Comparison of ENCODE assay signal across 24 cellular contexts in genomic region chr11:117579148-117579547, GRCh38.
"Had no signal": no experiment of that assay in that cellular context is flagged by ENCODE, and none has a peak within 500 bp of the region (broad histone marks: within the 10 kb centered on the region; RNA-seq: fewer than 3 reads in every experiment).

No MANE protein-coding gene starts in this region.

- ATAC-seq: left lung, natural killer cell, pancreas, psoas muscle, right cardiac atrium had no signal

- H3K4me1 Mint-ChIP-seq: activated naive CD4-positive, alpha-beta T cell treated with anti-CD3 and anti-CD28 coated beads, Interleukin-2, amount 10 ng/mL, durations not matched to agents 7 days and 5 days; natural killer cell had no signal

- DNase-seq: activated CD4-positive, alpha-beta memory T cell treated with anti-CD3 and anti-CD28 coated beads for 36 hours; activated CD4-positive, alpha-beta T cell treated with anti-CD3 and anti-CD28 coated beads for 48 hours; activated CD4-positive, CD25-positive, alpha-beta regulatory T cell; activated naive CD4-positive, alpha-beta T cell treated with anti-CD3 and anti-CD28 coated beads, Interleukin-2, amount 10 ng/mL, durations not matched to agents 7 days and 5 days; activated T-cell treated with anti-CD3 and anti-CD28 coated beads, Interleukin-2, amount 50 U/mL, for 48 hours; brain microvascular endothelial cell; central memory CD4-positive, alpha-beta T cell; dermis blood vessel endothelial cell; effector CD8-positive, alpha-beta T cell; foreskin melanocyte; kidney glomerular epithelial cell; natural killer cell; pancreas; psoas muscle; right cardiac atrium; stimulated activated CD4-positive, alpha-beta T cell treated with anti-CD3 and anti-CD28 coated beads, Interleukin-1b, Interleukin-23, amount 100 ng/mL, for 48 hours; substantia nigra; T-helper 9 cell had no signal

- H3K27me3 ChIP-seq: ascending aorta, brain microvascular endothelial cell, left lung, pancreas, thyroid gland had no signal

- H3K4me1 ChIP-seq: ascending aorta, left lung, pancreas, psoas muscle had no signal

- H3K27me3 Mint-ChIP-seq: stimulated activated naive CD8-positive, alpha-beta T cell treated with anti-CD3 and anti-CD28 coated beads, Interleukin-15, Interleukin-2, amounts not matched to agents 100 ng/mL and 50 ng/mL, for 24 hours had no signal

- H3K4me3 Mint-ChIP-seq: activated CD4-positive, alpha-beta memory T cell treated with anti-CD3 and anti-CD28 coated beads for 36 hours; activated naive CD4-positive, alpha-beta T cell treated with anti-CD3 and anti-CD28 coated beads, Interleukin-2, amount 10 ng/mL, durations not matched to agents 7 days and 5 days; natural killer cell; stimulated activated naive CD8-positive, alpha-beta T cell treated with anti-CD3 and anti-CD28 coated beads, Interleukin-15, Interleukin-2, amounts not matched to agents 100 ng/mL and 50 ng/mL, for 24 hours had no signal

- H3K27ac Mint-ChIP-seq: activated CD4-positive, alpha-beta memory T cell treated with anti-CD3 and anti-CD28 coated beads for 36 hours; activated naive CD4-positive, alpha-beta T cell treated with anti-CD3 and anti-CD28 coated beads, Interleukin-2, amount 10 ng/mL, durations not matched to agents 7 days and 5 days; natural killer cell; stimulated activated naive CD8-positive, alpha-beta T cell treated with anti-CD3 and anti-CD28 coated beads, Interleukin-15, Interleukin-2, amounts not matched to agents 100 ng/mL and 50 ng/mL, for 24 hours had no signal

- H3K27ac ChIP-seq: ascending aorta, brain microvascular endothelial cell, hepatocyte, left lung, neutrophil, pancreas, psoas muscle had no signal

- H3K36me3 Mint-ChIP-seq: activated CD4-positive, alpha-beta memory T cell treated with anti-CD3 and anti-CD28 coated beads for 36 hours; activated naive CD4-positive, alpha-beta T cell treated with anti-CD3 and anti-CD28 coated beads, Interleukin-2, amount 10 ng/mL, durations not matched to agents 7 days and 5 days; natural killer cell had no signal

- H3K4me3 ChIP-seq: ascending aorta, hepatocyte, left lung, pancreas, psoas muscle, thyroid gland had no signal

- H3K36me3 ChIP-seq: ascending aorta, brain microvascular endothelial cell, left lung, neutrophil, pancreas, thyroid gland had no signal

- H3K9me3 Mint-ChIP-seq: activated CD4-positive, alpha-beta memory T cell treated with anti-CD3 and anti-CD28 coated beads for 36 hours; activated naive CD4-positive, alpha-beta T cell treated with anti-CD3 and anti-CD28 coated beads, Interleukin-2, amount 10 ng/mL, durations not matched to agents 7 days and 5 days; natural killer cell; stimulated activated naive CD8-positive, alpha-beta T cell treated with anti-CD3 and anti-CD28 coated beads, Interleukin-15, Interleukin-2, amounts not matched to agents 100 ng/mL and 50 ng/mL, for 24 hours had no signal

- H3K9me3 ChIP-seq: ascending aorta, left lung, neutrophil, pancreas, psoas muscle, thyroid gland had no signal
